ENCODE assay signal across 23 cellular contexts in genomic region chr4:2551118-2551517, GRCh38.
"Had no signal": no experiment of that assay in that cellular context is flagged by ENCODE, and none has a peak within 500 bp of the region (broad histone marks: within the 10 kb centered on the region; RNA-seq: fewer than 3 reads in every experiment).

No MANE protein-coding gene starts in this region.

- H3K36me3 ChIP-seq: heart right ventricle, sigmoid colon, tibial nerve had no signal

- H3K27me3 Mint-ChIP-seq: activated naive CD4-positive, alpha-beta T cell treated with anti-CD3 and anti-CD28 coated beads, Interleukin-2, amount 50 U/mL, for 24 hours; effector memory CD8-positive, alpha-beta T cell; naive thymus-derived CD4-positive, alpha-beta T cell; stimulated activated naive B cell treated with anti-CD40 and anti-IgM and Interleukin-4, amounts not matched to agents 10 μg/mL and 1 μg/mL and 100 μg/mL, for 72 hours had no signal

- ATAC-seq: effector memory CD8-positive, alpha-beta T cell; heart right ventricle; naive thymus-derived CD4-positive, alpha-beta T cell; SK-N-SH treated with all-trans-retinoic acid at 6 μM for 48 hours; stimulated activated naive B cell treated with anti-CD40 and anti-IgM and Interleukin-4, amounts not matched to agents 10 μg/mL and 1 μg/mL and 100 μg/mL, for 72 hours had no signal

- H2AFZ ChIP-seq: parathyroid adenoma had no signal

- H3K27me3 ChIP-seq: heart right ventricle, sigmoid colon, tibial nerve had no signal

- H3K4me3 Mint-ChIP-seq: activated naive CD4-positive, alpha-beta T cell treated with anti-CD3 and anti-CD28 coated beads, Interleukin-2, amount 50 U/mL, for 24 hours; effector memory CD8-positive, alpha-beta T cell; neural crest cell; stimulated activated naive B cell treated with anti-CD40 and anti-IgM and Interleukin-4, amounts not matched to agents 10 μg/mL and 1 μg/mL and 100 μg/mL, for 72 hours had no signal

- H3K27ac ChIP-seq: heart right ventricle, parathyroid adenoma, psoas muscle, sigmoid colon, tibial nerve had no signal

- H3K4me3 ChIP-seq: heart right ventricle, psoas muscle, sigmoid colon, tibial nerve had no signal

- DNase-seq: activated CD4-positive, CD25-positive, alpha-beta regulatory T cell treated with anti-CD3 and anti-CD28 coated beads, Interleukin-2, amount 50 U/mL, for 72 hours; activated T-cell treated with anti-CD3 and anti-CD28 coated beads for 4 hours; anterior cingulate cortex; cortex of kidney; effector memory CD8-positive, alpha-beta T cell; foreskin fibroblast; heart right ventricle; midbrain; naive thymus-derived CD4-positive, alpha-beta T cell; nucleus accumbens; psoas muscle; sigmoid colon; small intestine; stimulated activated CD4-positive, alpha-beta T cell treated with anti-CD3 and anti-CD28 coated beads, Interleukin-4, amount 100 ng/mL, for 4 hours; stimulated activated CD8-positive, alpha-beta memory T cell treated with anti-CD3 and anti-CD28 coated beads, Interleukin-4, amount 100 ng/mL, for 48 hours; stimulated activated naive B cell treated with anti-CD40 and anti-IgM and Interleukin-4, amounts not matched to agents 10 μg/mL and 1 μg/mL and 100 μg/mL, for 72 hours; T-helper 2 cell had no signal

- H3K27ac Mint-ChIP-seq: activated naive CD4-positive, alpha-beta T cell treated with anti-CD3 and anti-CD28 coated beads, Interleukin-2, amount 50 U/mL, for 24 hours; activated T-helper 2 cell treated with anti-CD3 and anti-CD28 coated beads, Interferon-gamma antibody, Interleukin-2, Interleukin-4, amounts not matched to agents 10 μg/mL and 5 μg/mL and 100 μg/mL, durations not matched to agents 14 hours and 24 hours and 36 hours had no signal

- FAIRE-seq: small intestine had no signal

- H3K4me1 ChIP-seq: parathyroid adenoma, psoas muscle had no signal

- H3K9me3 ChIP-seq: heart right ventricle, psoas muscle, sigmoid colon, tibial nerve had no signal

- H3K9me3 Mint-ChIP-seq: activated naive CD4-positive, alpha-beta T cell treated with anti-CD3 and anti-CD28 coated beads, Interleukin-2, amount 50 U/mL, for 24 hours; activated T-helper 2 cell treated with anti-CD3 and anti-CD28 coated beads, Interferon-gamma antibody, Interleukin-2, Interleukin-4, amounts not matched to agents 10 μg/mL and 5 μg/mL and 100 μg/mL, durations not matched to agents 14 hours and 24 hours and 36 hours; effector memory CD8-positive, alpha-beta T cell; neural crest cell had no signal

- H3K9ac ChIP-seq: parathyroid adenoma had no signal
